In the genomic region with DNA sequence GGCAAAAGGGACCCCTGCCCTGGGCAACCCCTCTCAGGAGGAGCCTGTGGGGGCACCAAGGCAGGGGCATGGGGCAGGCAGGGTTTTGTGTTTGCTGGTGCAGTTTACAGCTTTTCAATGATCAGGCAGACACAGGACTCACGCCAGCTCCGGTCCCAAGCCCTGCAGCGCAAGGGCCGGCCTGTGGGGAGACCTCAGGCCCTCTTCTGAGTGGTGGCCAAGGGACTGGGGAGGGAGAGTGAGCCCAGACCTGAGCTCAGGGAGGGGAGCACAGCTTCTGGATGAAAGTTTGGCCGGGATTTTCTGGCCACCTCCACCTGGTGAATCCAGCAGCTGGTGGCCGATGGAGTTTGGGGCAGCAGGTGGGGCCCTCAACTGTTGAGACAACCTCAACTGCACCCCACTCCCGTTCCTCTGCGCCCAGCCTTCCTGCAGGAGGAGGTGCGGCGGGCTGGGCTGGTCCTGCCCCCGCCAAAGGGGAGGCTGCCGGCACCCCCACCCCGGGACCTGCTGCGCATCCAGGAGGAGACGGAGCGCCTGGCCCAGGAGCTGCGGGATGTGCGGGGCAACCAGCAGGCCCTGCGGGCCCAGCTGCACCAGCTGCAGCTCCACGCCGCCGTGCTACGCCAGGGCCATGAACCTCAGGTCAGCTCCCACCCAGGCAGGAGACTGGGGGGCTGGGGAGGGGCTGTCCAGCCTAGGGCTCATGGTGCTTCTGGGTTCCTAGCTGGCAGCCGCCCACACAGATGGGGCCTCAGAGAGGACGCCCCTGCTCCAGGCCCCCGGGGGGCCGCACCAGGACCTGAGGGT, we compare ENCODE assay signal across 15 cellular contexts. TPM values are rescaled to one million over a fixed set of nuclear protein-coding genes. Genes with fewer than 3 reads are reported as not detected.
A peak's percentile ranks its signal among the peaks of the same experiment; 100 is the strongest.
DNase-seq lines count a peak whose midpoint lies in the region; ATAC-seq, FAIRE-seq and TF ChIP-seq lines count a peak whose summit lies in the region.
"Had no signal": no experiment of that assay in that cellular context is flagged by ENCODE, and none has a peak within 500 bp of the region (broad histone marks: within the 10 kb centered on the region; RNA-seq: fewer than 3 reads in every experiment).

No MANE protein-coding gene starts in this region.

- H3K36me3 Mint-ChIP-seq in dendritic cell treated with granulocyte-macrophage colony-stimulating factor and Interleukin-4, amounts not matched to agents 40 ng/mL and 50 ng/mL, for 4 days (ENCODE audit: low read depth) = peaks cover 87% of the 10 kb centered on the region
- H3K36me3 Mint-ChIP-seq in stimulated activated effector memory CD8-positive, alpha-beta T cell treated with anti-CD3 and anti-CD28 coated beads, Interleukin-12 subunit alpha, Interleukin-12 subunit beta, amount 100 ng/mL, for 72 hours = peaks cover 47% of the 10 kb centered on the region

- H3K27me3 Mint-ChIP-seq in dendritic cell treated with granulocyte-macrophage colony-stimulating factor and Interleukin-4, amounts not matched to agents 40 ng/mL and 50 ng/mL, for 4 days = no peaks in the 10 kb centered on the region
- H3K27me3 Mint-ChIP-seq: activated naive CD8-positive, alpha-beta T cell treated with anti-CD3 and anti-CD28 coated beads, Interleukin-2, amount 50 U/mL, for 24 hours had no signal

- no peaks in the 10 kb centered on the region for H3K9me3 ChIP-seq in Loucy (ENCODE audit: insufficient read depth, low read depth, low read length)

- no peaks in the 10 kb centered on the region for H3K27me3 ChIP-seq in Loucy (ENCODE audit: insufficient read depth, low read length, poor library complexity, severe bottlenecking)

- H3K4me1 ChIP-seq in Loucy (ENCODE audit: insufficient read depth, low read length, poor library complexity, severe bottlenecking) = peaks cover 23% of the 10 kb centered on the region

- no peak for TF ChIP-seq POLR2A in GM12891 (IDR thresholded peaks at IDR 0.05; ENCODE audit: low read depth, low read length)

- no peak overlapping the region for H2AFZ ChIP-seq in Loucy (ENCODE audit: low read length)

- H3K9me3 Mint-ChIP-seq in dendritic cell treated with granulocyte-macrophage colony-stimulating factor and Interleukin-4, amounts not matched to agents 40 ng/mL and 50 ng/mL, for 4 days = no peaks in the 10 kb centered on the region
- H3K9me3 Mint-ChIP-seq in stimulated activated effector memory CD8-positive, alpha-beta T cell treated with anti-CD3 and anti-CD28 coated beads, Interleukin-12 subunit alpha, Interleukin-12 subunit beta, amount 100 ng/mL, for 72 hours = no peaks in the 10 kb centered on the region
- H3K9me3 Mint-ChIP-seq: activated naive CD8-positive, alpha-beta T cell treated with anti-CD3 and anti-CD28 coated beads, Interleukin-2, amount 50 U/mL, for 24 hours had no signal

- H3K27ac Mint-ChIP-seq in dendritic cell treated with granulocyte-macrophage colony-stimulating factor and Interleukin-4, amounts not matched to agents 40 ng/mL and 50 ng/mL, for 4 days = peak overlapping the region; percentile 17
- peak overlapping the region; percentile 89 for H3K27ac Mint-ChIP-seq in stimulated activated effector memory CD8-positive, alpha-beta T cell treated with anti-CD3 and anti-CD28 coated beads, Interleukin-12 subunit alpha, Interleukin-12 subunit beta, amount 100 ng/mL, for 72 hours

- H3F3A ChIP-seq in Loucy (ENCODE audit: low read depth) = no peaks in the 10 kb centered on the region; the same call in 1 of the 2 replicates

- intact Hi-C loops in dendritic cell treated with granulocyte-macrophage colony-stimulating factor and Interleukin-4, amounts not matched to agents 40 ng/mL and 50 ng/mL, for 4 days (cut with micrococcal nuclease) = no loop called here
- intact Hi-C loops in head of caudate nucleus (cut with DNase I) = no loop called here

- no peaks in the 10 kb centered on the region for H3K79me2 ChIP-seq in Loucy (ENCODE audit: insufficient read depth, low read length)

- no peaks in the 10 kb centered on the region for H3K36me3 ChIP-seq in Loucy (ENCODE audit: insufficient read depth, low read length)
- H3K36me3 ChIP-seq: WERI-Rb-1 had no signal

- H3K4me3 Mint-ChIP-seq in dendritic cell treated with granulocyte-macrophage colony-stimulating factor and Interleukin-4, amounts not matched to agents 40 ng/mL and 50 ng/mL, for 4 days = no peak overlapping the region
- peak overlapping the region; percentile 91 for H3K4me3 Mint-ChIP-seq in stimulated activated effector memory CD8-positive, alpha-beta T cell treated with anti-CD3 and anti-CD28 coated beads, Interleukin-12 subunit alpha, Interleukin-12 subunit beta, amount 100 ng/mL, for 72 hours
- H3K4me3 Mint-ChIP-seq: activated naive CD8-positive, alpha-beta T cell treated with anti-CD3 and anti-CD28 coated beads, Interleukin-2, amount 50 U/mL, for 24 hours had no signal

- H3K4me3 ChIP-seq in Loucy (ENCODE audit: low read length, poor library complexity, severe bottlenecking) = no peak overlapping the region

- peaks cover 46% of the 10 kb centered on the region for H3K4me1 Mint-ChIP-seq in dendritic cell treated with granulocyte-macrophage colony-stimulating factor and Interleukin-4, amounts not matched to agents 40 ng/mL and 50 ng/mL, for 4 days (ENCODE audit: low read depth)
- H3K4me1 Mint-ChIP-seq in stimulated activated effector memory CD8-positive, alpha-beta T cell treated with anti-CD3 and anti-CD28 coated beads, Interleukin-12 subunit alpha, Interleukin-12 subunit beta, amount 100 ng/mL, for 72 hours = peaks cover 26% of the 10 kb centered on the region

- DNase-seq in DMS53 (lab: John Stamatoyannopoulos, UW) (peak; percentile 40), DMS53 treated with DMSO at 0.1 percent for 48 hours (lab: John Stamatoyannopoulos, UW; ENCODE audit: unreplicated experiment) (no peak), GM12891 (ENCODE audit: insufficient read length, low spot score) (no peak), head of caudate nucleus (no peak), Ammon's horn (ENCODE audit: low spot score) (no peak)
- DNase-seq in stimulated activated effector memory CD8-positive, alpha-beta T cell treated with anti-CD3 and anti-CD28 coated beads, Interleukin-12 subunit alpha, Interleukin-12 subunit beta, amount 100 ng/mL, for 72 hours (ENCODE audit: low spot score in 2 of 2) = no peak
- DNase-seq: activated naive CD8-positive, alpha-beta T cell treated with anti-CD3 and anti-CD28 coated beads, Interleukin-2, amount 50 U/mL, for 24 hours; hippocampal formation; left cardiac atrium; MM.1S; stimulated activated CD4-positive, alpha-beta T cell treated with anti-CD3 and anti-CD28 coated beads, Interleukin-2, amount 100 ng/mL, for 24 hours; WERI-Rb-1 had no signal

- no peaks in the 10 kb centered on the region for H4K20me1 ChIP-seq in Loucy (ENCODE audit: insufficient read depth, low read length, poor library complexity, severe bottlenecking)

- no peak for ATAC-seq in stimulated activated effector memory CD8-positive, alpha-beta T cell treated with anti-CD3 and anti-CD28 coated beads, Interleukin-12 subunit alpha, Interleukin-12 subunit beta, amount 100 ng/mL, for 72 hours
- ATAC-seq: activated naive CD8-positive, alpha-beta T cell treated with anti-CD3 and anti-CD28 coated beads, Interleukin-2, amount 50 U/mL, for 24 hours; left cardiac atrium had no signal

- H3K9ac ChIP-seq in Loucy (ENCODE audit: low read depth, low read length, poor library complexity, severe bottlenecking) = peak overlapping the region; percentile 78

- H3K4me2 ChIP-seq in Loucy (ENCODE audit: low read depth, low read length, poor library complexity, severe bottlenecking) = no peak overlapping the region

- no peak for TF ChIP-seq CTCF in Loucy (conservative IDR thresholded peaks at IDR 0.05; ENCODE audit: low read length)

- no peaks in the 10 kb centered on the region for H3K9me2 ChIP-seq in Loucy (replicated peaks; ENCODE audit: low read depth, low read length)

- FAIRE-seq in GM12891 (lab: Jason Lieb, UNC) = no peak
- FAIRE-seq: colon had no signal

TF ChIP-seq in GM12891, 5 proteins besides CTCF, POLR2A, EP300 and RAD21:
- no peak for TF ChIP-seq POLR2AphosphoS5 (IDR thresholded peaks at IDR 0.05; ENCODE audit: low read depth, low read length)
- TF ChIP-seq POU2F2 (IDR thresholded peaks at IDR 0.05; ENCODE audit: low read depth, low read length) = no peak
- TF ChIP-seq PAX5 (IDR thresholded peaks at IDR 0.05; ENCODE audit: insufficient read depth, low read length, severe bottlenecking) = no peak
- TF ChIP-seq TAF1 (IDR thresholded peaks at IDR 0.05; ENCODE audit: low read depth, low read length) = no peak
- no peak for TF ChIP-seq SPI1 (IDR thresholded peaks at IDR 0.05; ENCODE audit: low read depth, low read length)

RNA-seq across cellular contexts. Expression of gene TCIRG1, which starts 3.6 kb away (rescaled TPM):
- polyA plus RNA-seq in GM12891 (2012; ENCODE audit: low read depth, missing spikeins) = 85.7 TPM

RNA-seq across cellular contexts. Expression of gene NDUFS8, which starts 11.9 kb away (rescaled TPM):
- polyA plus RNA-seq in GM12891 (2012; ENCODE audit: low read depth, missing spikeins) = 127 TPM

RNA-seq across cellular contexts. Expression of gene ALDH3B1, which starts 32.3 kb away (rescaled TPM):
- polyA plus RNA-seq in GM12891 (2012; ENCODE audit: low read depth, missing spikeins) = 0.06 TPM

RNA-seq across cellular contexts. Expression of gene UNC93B1, which starts 38.5 kb away (rescaled TPM):
- polyA plus RNA-seq in GM12891 (2012; ENCODE audit: low read depth, missing spikeins) = 34.5 TPM
